ENCODE assay signal across 27 cellular contexts in the genomic region with DNA sequence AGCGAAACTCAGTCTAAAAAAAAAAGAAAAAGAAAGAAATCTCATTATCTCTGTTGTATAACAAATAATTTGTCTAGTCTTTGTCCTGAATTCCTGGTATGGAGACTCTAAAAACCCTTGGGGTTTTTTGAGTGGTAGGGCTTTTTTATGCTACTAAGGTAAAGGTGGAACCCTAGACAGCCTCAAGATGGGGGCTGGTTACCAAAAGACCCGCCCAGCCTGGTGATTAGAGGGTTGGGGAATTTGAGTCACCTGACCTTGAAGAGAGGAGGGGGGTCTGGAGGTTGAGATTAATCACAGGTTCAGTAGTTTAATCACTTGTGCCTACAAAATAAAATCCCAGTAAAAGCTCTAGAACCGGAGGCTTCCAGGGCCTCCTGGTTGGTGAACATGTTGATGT.
"Had no signal": no experiment of that assay in that cellular context is flagged by ENCODE, and none has a peak within 500 bp of the region (broad histone marks: within the 10 kb centered on the region; RNA-seq: fewer than 3 reads in every experiment).

No MANE protein-coding gene starts in this region.

- H3K36me3 ChIP-seq: ascending aorta, breast epithelium, cardiac muscle cell, colonic mucosa had no signal

- H3K27me3 Mint-ChIP-seq: activated naive CD8-positive, alpha-beta T cell treated with anti-CD3 and anti-CD28 coated beads, Interleukin-2, amount 10 ng/mL, durations not matched to agents 7 days and 5 days had no signal

- DNase-seq: activated CD4-positive, alpha-beta memory T cell treated with anti-CD3 and anti-CD28 coated beads, Interleukin-2, amount 10 ng/mL, durations not matched to agents 7 days and 5 days; activated CD4-positive, alpha-beta T cell treated with anti-CD3 and anti-CD28 coated beads for 1 hour; activated CD4-positive, alpha-beta T cell treated with anti-CD3 and anti-CD28 coated beads for 4 hours; activated CD4-positive, alpha-beta T cell treated with anti-CD3 and anti-CD28 coated beads, Interleukin-2, amount 10 ng/mL, durations not matched to agents 7 days and 5 days; activated CD4-positive, alpha-beta T cell treated with anti-CD3 and anti-CD28 coated beads, Interleukin-2, amount 50 U/mL, for 4 hours; activated CD8-positive, alpha-beta memory T cell treated with anti-CD3 and anti-CD28 coated beads, Interleukin-2, amount 50 U/mL, for 48 hours; activated gamma-delta T cell; activated naive CD4-positive, alpha-beta T cell; activated naive CD4-positive, alpha-beta T cell treated with anti-CD3 and anti-CD28 coated beads, Interleukin-2, amount 10 ng/mL, durations not matched to agents 7 days and 5 days; activated naive CD8-positive, alpha-beta T cell treated with anti-CD3 and anti-CD28 coated beads, Interleukin-2, amount 10 ng/mL, durations not matched to agents 7 days and 5 days; activated T-cell treated with anti-CD3 and anti-CD28 coated beads for 4 hours; activated T-cell treated with anti-CD3 and anti-CD28 coated beads, Interleukin-2, amount 50 U/mL, for 24 hours; activated T-cell treated with anti-CD3 and anti-CD28 coated beads, Interleukin-2, amount 50 U/mL, for 72 hours; central memory CD4-positive, alpha-beta T cell; cerebellar nuclear complex; colonic mucosa; effector memory CD4-positive, alpha-beta T cell; endodermal cell; foreskin fibroblast; head of caudate nucleus; T-helper 2 cell had no signal

- H3K9me3 ChIP-seq: ascending aorta, breast epithelium, colonic mucosa had no signal

- H3K27ac Mint-ChIP-seq: activated CD4-positive, alpha-beta memory T cell treated with anti-CD3 and anti-CD28 coated beads, Interleukin-2, amount 10 ng/mL, durations not matched to agents 7 days and 5 days; activated CD4-positive, alpha-beta T cell treated with anti-CD3 and anti-CD28 coated beads, Interleukin-2, amount 10 ng/mL, durations not matched to agents 7 days and 5 days; activated naive CD4-positive, alpha-beta T cell treated with anti-CD3 and anti-CD28 coated beads, Interleukin-2, amount 10 ng/mL, durations not matched to agents 7 days and 5 days; activated naive CD4-positive, alpha-beta T cell treated with anti-CD3 and anti-CD28 coated beads, Interleukin-2, amount 50 U/mL, for 72 hours; activated naive CD8-positive, alpha-beta T cell treated with anti-CD3 and anti-CD28 coated beads, Interleukin-2, amount 10 ng/mL, durations not matched to agents 7 days and 5 days; activated T-cell treated with anti-CD3 and anti-CD28 coated beads, Interleukin-2, amount 50 U/mL, for 24 hours; activated T-cell treated with anti-CD3 and anti-CD28 coated beads, Interleukin-2, amount 50 U/mL, for 72 hours; brain; endodermal cell; WTC11 had no signal

- ATAC-seq: activated naive CD4-positive, alpha-beta T cell treated with anti-CD3 and anti-CD28 coated beads, Interleukin-2, amount 50 U/mL, for 72 hours; activated T-cell treated with anti-CD3 and anti-CD28 coated beads, Interleukin-2, amount 50 U/mL, for 72 hours; WTC11 had no signal

- H3K36me3 Mint-ChIP-seq: activated naive CD4-positive, alpha-beta T cell treated with anti-CD3 and anti-CD28 coated beads, Interleukin-2, amount 10 ng/mL, durations not matched to agents 7 days and 5 days; activated naive CD4-positive, alpha-beta T cell treated with anti-CD3 and anti-CD28 coated beads, Interleukin-2, amount 50 U/mL, for 72 hours; activated naive CD8-positive, alpha-beta T cell treated with anti-CD3 and anti-CD28 coated beads, Interleukin-2, amount 10 ng/mL, durations not matched to agents 7 days and 5 days; brain; WTC11 had no signal

- H3K4me1 ChIP-seq: ascending aorta, breast epithelium, colonic mucosa had no signal

- H3K27me3 ChIP-seq: ascending aorta, breast epithelium, cardiac muscle cell, colonic mucosa had no signal

- H3K4me3 ChIP-seq: ascending aorta, breast epithelium, cardiac muscle cell, colonic mucosa had no signal

- H3K27ac ChIP-seq: ascending aorta, breast epithelium, cardiac muscle cell, colonic mucosa had no signal

- H3K4me1 Mint-ChIP-seq: endodermal cell, WTC11 had no signal

- H3K4me3 Mint-ChIP-seq: activated CD4-positive, alpha-beta memory T cell treated with anti-CD3 and anti-CD28 coated beads, Interleukin-2, amount 10 ng/mL, durations not matched to agents 7 days and 5 days; activated CD4-positive, alpha-beta T cell treated with anti-CD3 and anti-CD28 coated beads, Interleukin-2, amount 10 ng/mL, durations not matched to agents 7 days and 5 days; activated naive CD4-positive, alpha-beta T cell treated with anti-CD3 and anti-CD28 coated beads, Interleukin-2, amount 10 ng/mL, durations not matched to agents 7 days and 5 days; activated naive CD8-positive, alpha-beta T cell treated with anti-CD3 and anti-CD28 coated beads, Interleukin-2, amount 10 ng/mL, durations not matched to agents 7 days and 5 days; activated T-cell treated with anti-CD3 and anti-CD28 coated beads, Interleukin-2, amount 50 U/mL, for 24 hours; activated T-cell treated with anti-CD3 and anti-CD28 coated beads, Interleukin-2, amount 50 U/mL, for 72 hours; brain; endodermal cell; WTC11 had no signal

- H3K9me3 Mint-ChIP-seq: activated CD4-positive, alpha-beta memory T cell treated with anti-CD3 and anti-CD28 coated beads, Interleukin-2, amount 10 ng/mL, durations not matched to agents 7 days and 5 days; activated CD4-positive, alpha-beta T cell treated with anti-CD3 and anti-CD28 coated beads, Interleukin-2, amount 10 ng/mL, durations not matched to agents 7 days and 5 days; activated naive CD4-positive, alpha-beta T cell treated with anti-CD3 and anti-CD28 coated beads, Interleukin-2, amount 10 ng/mL, durations not matched to agents 7 days and 5 days; activated naive CD4-positive, alpha-beta T cell treated with anti-CD3 and anti-CD28 coated beads, Interleukin-2, amount 50 U/mL, for 72 hours; activated naive CD8-positive, alpha-beta T cell treated with anti-CD3 and anti-CD28 coated beads, Interleukin-2, amount 10 ng/mL, durations not matched to agents 7 days and 5 days; activated T-cell treated with anti-CD3 and anti-CD28 coated beads, Interleukin-2, amount 50 U/mL, for 24 hours; activated T-cell treated with anti-CD3 and anti-CD28 coated beads, Interleukin-2, amount 50 U/mL, for 72 hours; brain; endodermal cell; WTC11 had no signal
